In genomic region chr1:225880210-225880584, GRCh38 we compare ENCODE assay signal across 10 cellular contexts. TPM values are rescaled to one million over a fixed set of nuclear protein-coding genes. Genes with fewer than 3 reads are reported as not detected.
A peak's percentile ranks its signal among the peaks of the same experiment; 100 is the strongest.
DNase-seq lines count a peak whose midpoint lies in the region; ATAC-seq and TF ChIP-seq lines count a peak whose summit lies in the region.
"Had no signal": no experiment of that assay in that cellular context is flagged by ENCODE, and none has a peak within 500 bp of the region (broad histone marks: within the 10 kb centered on the region; RNA-seq: fewer than 3 reads in every experiment).

No MANE protein-coding gene starts in this region.

- intact Hi-C loops in lower leg skin (cut with DNase I; ENCODE audit: low total_unique reads), result no loop called here

- H3K9me3 Mint-ChIP-seq in WTC11, result no peaks in the 10 kb centered on the region
- no peaks in the 10 kb centered on the region for H3K9me3 Mint-ChIP-seq in stimulated activated naive B cell treated with anti-CD40 and anti-IgM and Interleukin-4, amounts not matched to agents 10 μg/mL and 1 μg/mL and 100 μg/mL, for 72 hours

- DNase-seq in NCI-H1092 treated with DMSO at 0.1 percent for 48 hours (lab: John Stamatoyannopoulos, UW) (peak; percentile 12), NCI-H1092 (lab: John Stamatoyannopoulos, UW) (no peak), WTC11 (ENCODE audit: low spot score) (no peak), lower leg skin (ENCODE audit: low spot score in 2 of 2) (no peak)
- DNase-seq in stimulated activated naive B cell treated with anti-CD40 and anti-IgM and Interleukin-4, amounts not matched to agents 10 μg/mL and 1 μg/mL and 100 μg/mL, for 72 hours, result no peak
- no peak for DNase-seq in stimulated activated CD4-positive, alpha-beta T cell treated with anti-CD3 and anti-CD28 coated beads, Interleukin-2, amount 100 ng/mL, for 48 hours
- DNase-seq: NCI-H1930 had no signal

- H3K4me3 ChIP-seq in iPS-11a (ENCODE audit: low read depth, low read length) (peak overlapping the region; percentile 17), lower leg skin (ENCODE audit: low read depth, poor library complexity, severe bottlenecking) (no peak overlapping the region)

- TF ChIP-seq CTCF in WTC11 (IDR thresholded peaks at IDR 0.05) (no peak), lower leg skin (IDR thresholded peaks at IDR 0.05) (no peak)

- CTCF ChIA-PET in WTC11 (lab: Charles Lee), result interaction anchor here (1.0 to 7.6 kb wide), 9 partner anchors 9 to 405 kb away, joined by 3 to 94 read pairs (median 3); partner anchors contain the start of gene SRP9

- TF ChIP-seq POLR2A in lower leg skin (IDR thresholded peaks at IDR 0.05), result no peak

- WGBS in lower leg skin, 2 donors, result 49 to 66% methylated on average over 2 of the region's 2 CpGs

- peaks cover 19% of the 10 kb centered on the region for H3K36me3 Mint-ChIP-seq in WTC11
- peaks cover 5 to 13% of the 10 kb centered on the region in 2 donors for H3K36me3 Mint-ChIP-seq in stimulated activated naive B cell treated with anti-CD40 and anti-IgM and Interleukin-4, amounts not matched to agents 10 μg/mL and 1 μg/mL and 100 μg/mL, for 72 hours

- POLR2A ChIA-PET in WTC11 (lab: Charles Lee), result interaction anchor here (1.2 kb wide), 1 partner anchor 9 kb away, joined by 3 read pairs; the partner anchor contains the start of gene LEFTY1

- no peaks in the 10 kb centered on the region for H3K27me3 Mint-ChIP-seq in WTC11 (ENCODE audit: low read depth)
- no peaks in the 10 kb centered on the region for H3K27me3 Mint-ChIP-seq in stimulated activated naive B cell treated with anti-CD40 and anti-IgM and Interleukin-4, amounts not matched to agents 10 μg/mL and 1 μg/mL and 100 μg/mL, for 72 hours

- peaks cover 56% of the 10 kb centered on the region for H3K4me1 Mint-ChIP-seq in WTC11
- H3K4me1 Mint-ChIP-seq in stimulated activated naive B cell treated with anti-CD40 and anti-IgM and Interleukin-4, amounts not matched to agents 10 μg/mL and 1 μg/mL and 100 μg/mL, for 72 hours, result peaks cover 42 to 54% of the 10 kb centered on the region in 2 donors

- H3K4me3 Mint-ChIP-seq in WTC11, result peak overlapping the region; percentile 77
- H3K4me3 Mint-ChIP-seq in stimulated activated naive B cell treated with anti-CD40 and anti-IgM and Interleukin-4, amounts not matched to agents 10 μg/mL and 1 μg/mL and 100 μg/mL, for 72 hours, result peak overlapping the region; percentile 14 to 30

- H3K27ac Mint-ChIP-seq in WTC11, result peak overlapping the region; percentile 37; the same call in 1 of the 2 replicates
- H3K27ac Mint-ChIP-seq in stimulated activated naive B cell treated with anti-CD40 and anti-IgM and Interleukin-4, amounts not matched to agents 10 μg/mL and 1 μg/mL and 100 μg/mL, for 72 hours, result no peak overlapping the region

- ATAC-seq in WTC11, result no peak
- no peak for ATAC-seq in stimulated activated naive B cell treated with anti-CD40 and anti-IgM and Interleukin-4, amounts not matched to agents 10 μg/mL and 1 μg/mL and 100 μg/mL, for 72 hours (replicated peaks)
- ATAC-seq in HG03135 (IDR thresholded peaks at IDR 0.05; ENCODE audit: unreplicated experiment), result no peak

TF ChIP-seq in WTC11, 78 proteins besides CTCF, POLR2A, EP300 and RAD21:
- TF ChIP-seq NR2C2 (CRISPR knock-in tag; IDR thresholded peaks at IDR 0.05) (no peak), ATF2 (CRISPR knock-in tag; IDR thresholded peaks at IDR 0.05; ENCODE audit: borderline replicate concordance, low read depth) (no peak), E2F1 (CRISPR knock-in tag; IDR thresholded peaks at IDR 0.05) (no peak), ZBTB21 (CRISPR knock-in tag; IDR thresholded peaks at IDR 0.05; ENCODE audit: borderline replicate concordance) (no peak), MLX (CRISPR knock-in tag; IDR thresholded peaks at IDR 0.05) (no peak), ZNF671 (CRISPR knock-in tag; IDR thresholded peaks at IDR 0.05) (no peak), NFYB (CRISPR knock-in tag; conservative IDR thresholded peaks at IDR 0.05; ENCODE audit: low read depth) (no peak), STAT6 (CRISPR knock-in tag; conservative IDR thresholded peaks at IDR 0.05; ENCODE audit: low read depth) (no peak), NR3C1 (CRISPR knock-in tag; conservative IDR thresholded peaks at IDR 0.05; ENCODE audit: low read depth) (no peak), TP53 (CRISPR knock-in tag; IDR thresholded peaks at IDR 0.05) (no peak), ZNF121 (CRISPR knock-in tag; IDR thresholded peaks at IDR 0.05) (no peak), GRHL2 (CRISPR knock-in tag; IDR thresholded peaks at IDR 0.05; ENCODE audit: insufficient replicate concordance, severe bottlenecking) (no peak)

RNA-seq across cellular contexts. Expression of gene TMEM63A, which starts 2.0 kb away (rescaled TPM):
- total RNA-seq in WTC11 (2021) (61.1 to 91.7 TPM (median 69.3 TPM) in 3 replicates), lower leg skin (10 to 100 TPM; 29.1 to 49.1 (median 42.9) TPM)

RNA-seq across cellular contexts. Expression of gene LEFTY1, which starts 8.7 kb away (rescaled TPM):
- total RNA-seq in WTC11 (2021), result 47.0 to 52.9 TPM (median 49.0 TPM) in 3 replicates
- total RNA-seq in lower leg skin, result 1 to 10 TPM in 1 of 4 donors, under 1 TPM in 2, not detected in 1; 0.19 to 1.2 (median 0.39) TPM
- total RNA-seq: A172 had no signal

RNA-seq across cellular contexts. Expression of gene PYCR2, which starts 43.9 kb away (rescaled TPM):
- total RNA-seq in WTC11 (2021) (81.5 to 90.3 TPM (median 86.0 TPM) in 3 replicates), lower leg skin (10 to 100 TPM; 35.4 to 43.1 (median 37.9) TPM)

Comparison
In these comparisons a context has a peak if more than half of its experiments do, and no peak if none do; other contexts are left out.
1. RNA of gene LEFTY1, which starts 8.7 kb away (total RNA-seq): 47.0 to 52.9 TPM in WTC11; 0.19 to 1.2 TPM in lower leg skin; every median in the first group is over 10 times any median in the second.